ENCODE assay signal across 22 cellular contexts in genomic region chr1:151377150-151377884, GRCh38. TPM values are rescaled to one million over a fixed set of nuclear protein-coding genes. Genes with fewer than 3 reads are reported as not detected.
DNase-seq lines count a peak whose midpoint lies in the region; ATAC-seq and TF ChIP-seq lines count a peak whose summit lies in the region.
"Had no signal": no experiment of that assay in that cellular context is flagged by ENCODE, and none has a peak within 500 bp of the region (broad histone marks: within the 10 kb centered on the region; RNA-seq: fewer than 3 reads in every experiment).

No MANE protein-coding gene starts in this region.

- no peak for TF ChIP-seq EP300 in transverse colon (IDR thresholded peaks at IDR 0.05; ENCODE audit: low read depth)

- H3K9me3 ChIP-seq in transverse colon (no peaks in the 10 kb centered on the region), SJCRH30 (replicated peaks) (no peaks in the 10 kb centered on the region)
- H3K9me3 ChIP-seq: BLaER1 treated with 17β-estradiol and CSF1 and Interleukin-3, amounts not matched to agents 10 nM and 100 nM; Peyer's patch had no signal

- TF ChIP-seq POLR2A in transverse colon (IDR thresholded peaks at IDR 0.05) = no peak

- peak overlapping the region; percentile 59 for H3K27ac ChIP-seq in VCaP
- H3K27ac ChIP-seq in transverse colon = peak overlapping the region; percentile 59 to 71 (median 65)
- no peak overlapping the region for H3K27ac ChIP-seq in SJCRH30
- H3K27ac ChIP-seq: BLaER1 treated with 17β-estradiol and CSF1 and Interleukin-3, amounts not matched to agents 10 nM and 100 nM; Peyer's patch had no signal

- DNase-seq in DMS79 treated with DMSO at 0.1 percent for 48 hours (lab: John Stamatoyannopoulos, UW) (peak; percentile 99), NCI-H1092 (lab: John Stamatoyannopoulos, UW) (peak; percentile 19), transverse colon (peak; percentile 68), amygdala (lab: John Stamatoyannopoulos, UW) (no peak), SJCRH30 (no peak)
- DNase-seq: CD8-positive, alpha-beta T cell; DMS153; GDM1; MM.1S; NCI-H1694; NCI-H2081 treated with DMSO at 0.1 percent for 48 hours; NCI-H226; NCI-H510A treated with DMSO at 0.1 percent for 48 hours; NCI-H748 treated with DMSO at 0.1 percent for 48 hours; Peyer's patch; T-cell had no signal

- intact Hi-C loops in transverse colon (cut with DNase I; ENCODE audit: low total_unique reads) = no loop called here

- H3K36me3 ChIP-seq in transverse colon (no peaks in the 10 kb centered on the region), SJCRH30 (no peaks in the 10 kb centered on the region)
- H3K36me3 ChIP-seq: BLaER1 treated with 17β-estradiol and CSF1 and Interleukin-3, amounts not matched to agents 10 nM and 100 nM; Peyer's patch had no signal

- no peak for TF ChIP-seq CTCF in VCaP (conservative IDR thresholded peaks at IDR 0.05)
- no peak for TF ChIP-seq CTCF in transverse colon (IDR thresholded peaks at IDR 0.05)

- in situ Hi-C loops in transverse colon (cut with MboI; ENCODE audit: low pct_ligation_motif_present in 1 of 4, low pct_unique_long_range_greater_than_20kb in 1 of 4, low sequenced_read_pairs in 3 of 4) = no loop called here

- no peaks in the 10 kb centered on the region for H3K27me3 ChIP-seq in transverse colon
- H3K27me3 ChIP-seq in SJCRH30 = no peaks in the 10 kb centered on the region
- H3K27me3 ChIP-seq: BLaER1 treated with 17β-estradiol and CSF1 and Interleukin-3, amounts not matched to agents 10 nM and 100 nM; Peyer's patch had no signal

- H3K4me3 ChIP-seq in transverse colon (no peak overlapping the region), SJCRH30 (no peak overlapping the region)
- H3K4me3 ChIP-seq: BLaER1 treated with 17β-estradiol and CSF1 and Interleukin-3, amounts not matched to agents 10 nM and 100 nM; K562; Peyer's patch had no signal

- 34 to 44% methylated on average over 3 of the region's 3 CpGs for WGBS in transverse colon (ENCODE audit: low coverage in 1 of 2), 2 donors

- no peak for ATAC-seq in HG03039 (IDR thresholded peaks at IDR 0.05; ENCODE audit: unreplicated experiment)
- ATAC-seq: CD8-positive, alpha-beta T cell; HepG2; K562; T-cell had no signal

- H3K4me1 ChIP-seq in transverse colon (peaks cover 5 to 45% (median 23%) of the 10 kb centered on the region in 4 donors), SJCRH30 (peaks cover 4% of the 10 kb centered on the region)

RNA-seq across cellular contexts. Expression of gene SELENBP1, which starts 4.8 kb away (rescaled TPM):
- 1,000 to 10,000 TPM; 1,079 to 3,856 (median 3,214) TPM for total RNA-seq in transverse colon
- 10.4 and 11.8 TPM in 2 replicates for total RNA-seq in SJCRH30 (2014; rRNA removed; shearing (Covaris generic))
- total RNA-seq: CD8-positive, alpha-beta T cell; OCI-LY7 had no signal

RNA-seq across cellular contexts. Expression of gene PSMB4, which starts 22.1 kb away (rescaled TPM):
- 100 to 1,000 TPM in 3 of 4 donors, 10 to 100 TPM in 1; 84.4 to 188 (median 140) TPM for total RNA-seq in transverse colon
- 355 and 363 TPM in 2 replicates for total RNA-seq in SJCRH30 (2014; rRNA removed; shearing (Covaris generic))

RNA-seq across cellular contexts. Expression of gene RFX5, which starts 30.3 kb away (rescaled TPM):
- 10 to 100 TPM; 17.7 to 61.0 (median 35.4) TPM for total RNA-seq in transverse colon
- total RNA-seq in SJCRH30 (2014; rRNA removed; shearing (Covaris generic)) = 29.1 and 33.2 TPM in 2 replicates

RNA-seq across cellular contexts. Expression of gene PI4KB, which starts 50.1 kb away (rescaled TPM):
- 10 to 100 TPM; 68.0 to 95.9 (median 79.8) TPM for total RNA-seq in transverse colon
- 29.4 and 32.3 TPM in 2 replicates for total RNA-seq in SJCRH30 (2014; rRNA removed; shearing (Covaris generic))

Comparison
In these comparisons a context has a peak if more than half of its experiments do, and no peak if none do; other contexts are left out.
1. DNase-seq: peak in DMS79 treated with DMSO at 0.1 percent for 48 hours (single experiment), NCI-H1092 (single experiment) and transverse colon (single experiment); none in amygdala (0 of 56) and SJCRH30 (0 of 2).
2. RNA of gene SELENBP1, which starts 4.8 kb away (total RNA-seq): 1,079 to 3,856 TPM in transverse colon; 10.4 to 11.8 TPM in SJCRH30; every median in the first group is over 10 times any median in the second.